8 cellular contexts compared by ENCODE assay signal in genomic region chr11:67505605-67506396, GRCh38. TPM values are rescaled to one million over a fixed set of nuclear protein-coding genes. Genes with fewer than 3 reads are reported as not detected.
DNase-seq lines count a peak whose midpoint lies in the region; TF ChIP-seq lines count a peak whose summit lies in the region.

No MANE protein-coding gene starts in this region.

- H3K9me3 ChIP-seq in HUES48 (ENCODE audit: control insufficient read depth, insufficient read depth, low read length), result no peaks in the 10 kb centered on the region
- H3K9me3 ChIP-seq in OCI-LY1 (ENCODE audit: low read length), result no peaks in the 10 kb centered on the region

- H3K4me1 Mint-ChIP-seq in endothelial cell (ENCODE audit: unreplicated experiment), result peaks cover 21% of the 10 kb centered on the region

- H3K4me3 ChIP-seq in HUES48 (ENCODE audit: low read depth, low read length) (peak overlapping the region; percentile 85), OCI-LY1 (ENCODE audit: low read depth, low read length, poor library complexity, severe bottlenecking) (peak overlapping the region; percentile 81)

- H3K9ac ChIP-seq in HUES48 (ENCODE audit: low read depth, low read length) (no peak overlapping the region), OCI-LY1 (ENCODE audit: low read length) (peak overlapping the region; percentile 81)

- peak overlapping the region; percentile 99 for H3K4me2 ChIP-seq in OCI-LY1 (ENCODE audit: low read length)

- peaks cover 7% of the 10 kb centered on the region for H3K36me3 Mint-ChIP-seq in endothelial cell (ENCODE audit: low read depth, unreplicated experiment)

- H3K9me2 ChIP-seq in OCI-LY1 (ENCODE audit: low read depth, low read length), result no peaks in the 10 kb centered on the region

- H4K20me1 ChIP-seq in OCI-LY1 (ENCODE audit: insufficient read depth, low read length), result no peaks in the 10 kb centered on the region

- H3K79me2 ChIP-seq in OCI-LY1 (ENCODE audit: insufficient read depth, low read length), result no peaks in the 10 kb centered on the region

- H3K4me3 Mint-ChIP-seq in endothelial cell (ENCODE audit: unreplicated experiment), result peak overlapping the region; percentile 85

- no peak overlapping the region for H2AFZ ChIP-seq in OCI-LY1 (ENCODE audit: low read length)

- 0 out of 2 replicates have a peak, but pooled peaks cover 3% of the 10 kb centered on the region for H3F3A ChIP-seq in OCI-LY1 (ENCODE audit: insufficient read depth, low read length)

- TF ChIP-seq CTCF in OCI-LY1 (IDR thresholded peaks at IDR 0.05; ENCODE audit: low read length) (peak; percentile 96), endothelial cell (IDR thresholded peaks at IDR 0.05; ENCODE audit: unreplicated experiment) (peak; percentile 80)

- H3K27me3 Mint-ChIP-seq in endothelial cell (ENCODE audit: unreplicated experiment), result peaks cover 11% of the 10 kb centered on the region

- peaks cover 19% of the 10 kb centered on the region; the same call in 1 of the 2 replicates for H3K36me3 ChIP-seq in HUES48 (ENCODE audit: control insufficient read depth, insufficient read depth, low read length)
- peaks cover 11% of the 10 kb centered on the region; the same call in 1 of the 2 replicates for H3K36me3 ChIP-seq in OCI-LY1 (ENCODE audit: insufficient read depth, low read length)

- peaks cover 18% of the 10 kb centered on the region for H3K4me1 ChIP-seq in HUES48 (ENCODE audit: control insufficient read depth, insufficient read depth, low read length)
- peaks cover 35% of the 10 kb centered on the region for H3K4me1 ChIP-seq in OCI-LY1 (ENCODE audit: insufficient read depth, low read length, severe bottlenecking)

- DNase-seq in ELF-1 (ENCODE audit: low read depth, low spot score) (peak; percentile 92), endothelial cell (ENCODE audit: low spot score) (peak; percentile 89), midbrain (lab: John Stamatoyannopoulos, UW) (peak; percentile 85), cortex of kidney (lab: John Stamatoyannopoulos, UW) (no peak)
- DNase-seq in activated CD8-positive, alpha-beta memory T cell treated with anti-CD3 and anti-CD28 coated beads, Interleukin-2, amount 50 U/mL, for 48 hours, result peak; percentile 97
- peak; percentile 82 for DNase-seq in stimulated activated CD8-positive, alpha-beta memory T cell treated with anti-CD3 and anti-CD28 coated beads, Interleukin-15, amount 100 ng/mL, for 24 hours (ENCODE audit: low read depth)

- H3K27me3 ChIP-seq in HUES48 (ENCODE audit: control insufficient read depth, insufficient read depth, low read length), result peaks cover 7% of the 10 kb centered on the region; the same call in 1 of the 2 replicates
- no peaks in the 10 kb centered on the region for H3K27me3 ChIP-seq in OCI-LY1 (ENCODE audit: insufficient read depth, low read length)

- peak overlapping the region; percentile 75 for H3K27ac ChIP-seq in HUES48 (ENCODE audit: low read depth, low read length)
- H3K27ac ChIP-seq in OCI-LY1 (ENCODE audit: low read depth, low read length, poor library complexity, severe bottlenecking), result peak overlapping the region; percentile 89

- no peak overlapping the region for H3K27ac Mint-ChIP-seq in endothelial cell (ENCODE audit: unreplicated experiment)

- no peaks in the 10 kb centered on the region for H3K9me3 Mint-ChIP-seq in endothelial cell (ENCODE audit: unreplicated experiment)

RNA-seq across cellular contexts. Expression of gene PITPNM1, which starts 0.6 kb away (rescaled TPM):
- total RNA-seq in endothelial cell (ENCODE audit: unreplicated experiment), result 11.5 TPM

RNA-seq across cellular contexts. Expression of gene CDK2AP2, which starts 2.2 kb away (rescaled TPM):
- total RNA-seq in endothelial cell (ENCODE audit: unreplicated experiment), result 27.8 TPM

RNA-seq across cellular contexts. Expression of gene CABP2, which starts 17.4 kb away (rescaled TPM):
- not detected for total RNA-seq in endothelial cell (ENCODE audit: unreplicated experiment)

RNA-seq across cellular contexts. Expression of gene AIP, which starts 23.0 kb away (rescaled TPM):
- 32.9 TPM for total RNA-seq in endothelial cell (ENCODE audit: unreplicated experiment)

RNA-seq across cellular contexts. Expression of gene TMEM134, which starts 36.8 kb away (rescaled TPM):
- 47.4 TPM for total RNA-seq in endothelial cell (ENCODE audit: unreplicated experiment)
